Comparison of ENCODE assay signal across 25 cellular contexts in genomic region chr11:18245396-18245795, GRCh38. TPM values are rescaled to one million over a fixed set of nuclear protein-coding genes. Genes with fewer than 3 reads are reported as not detected.
DNase-seq lines count a peak whose midpoint lies in the region; ATAC-seq and TF ChIP-seq lines count a peak whose summit lies in the region.
"Had no signal": no experiment of that assay in that cellular context is flagged by ENCODE, and none has a peak within 500 bp of the region (broad histone marks: within the 10 kb centered on the region; RNA-seq: fewer than 3 reads in every experiment).

No MANE protein-coding gene starts in this region.

- H3K27ac ChIP-seq in RWPE2 (ENCODE audit: poor library complexity, severe bottlenecking) (no peak overlapping the region), foreskin keratinocyte (no peak overlapping the region), colonic mucosa (no peak overlapping the region)

- H3K9me3 Mint-ChIP-seq in activated naive CD8-positive, alpha-beta T cell treated with anti-CD3 and anti-CD28 coated beads, Interleukin-2, amount 10 ng/mL, durations not matched to agents 7 days and 5 days: no peaks in the 10 kb centered on the region
- H3K9me3 Mint-ChIP-seq in activated naive CD8-positive, alpha-beta T cell treated with anti-CD3 and anti-CD28 coated beads for 36 hours: peaks cover 2% of the 10 kb centered on the region

- no peak for ATAC-seq in activated naive CD8-positive, alpha-beta T cell treated with anti-CD3 and anti-CD28 coated beads, Interleukin-2, amount 10 ng/mL, durations not matched to agents 7 days and 5 days (ENCODE audit: low read depth)
- ATAC-seq in RWPE2 (ENCODE audit: low read depth): 0 out of 3 replicates have a peak, but pooled peaks have one; percentile 19
- ATAC-seq in foreskin keratinocyte: peak; percentile 6
- ATAC-seq: left cardiac atrium; naive thymus-derived CD4-positive, alpha-beta T cell had no signal

- H3K9ac ChIP-seq in colonic mucosa (ENCODE audit: low read depth in 2 of 2, low read length in 2 of 2): no peak overlapping the region

- H3K4me3 ChIP-seq in RWPE2 (ENCODE audit: severe bottlenecking) (no peak overlapping the region), colonic mucosa (no peak overlapping the region)
- H3K4me3 ChIP-seq: Peyer's patch had no signal

- H3K4me1 ChIP-seq in RWPE2 (ENCODE audit: insufficient read depth, poor library complexity, severe bottlenecking) (peaks cover 3% of the 10 kb centered on the region), foreskin keratinocyte (no peaks in the 10 kb centered on the region), colonic mucosa (no peaks in the 10 kb centered on the region)
- H3K4me1 ChIP-seq: Peyer's patch had no signal

- intact Hi-C loops in colonic mucosa (cut with DNase I): no loop called here

- H3K27me3 Mint-ChIP-seq in activated naive CD8-positive, alpha-beta T cell treated with anti-CD3 and anti-CD28 coated beads, Interleukin-2, amount 10 ng/mL, durations not matched to agents 7 days and 5 days: peaks cover 11% of the 10 kb centered on the region
- H3K27me3 Mint-ChIP-seq in activated naive CD8-positive, alpha-beta T cell treated with anti-CD3 and anti-CD28 coated beads for 36 hours: no peaks in the 10 kb centered on the region

- no peak overlapping the region for H3K4me3 Mint-ChIP-seq in activated naive CD8-positive, alpha-beta T cell treated with anti-CD3 and anti-CD28 coated beads, Interleukin-2, amount 10 ng/mL, durations not matched to agents 7 days and 5 days
- no peak overlapping the region for H3K4me3 Mint-ChIP-seq in activated naive CD8-positive, alpha-beta T cell treated with anti-CD3 and anti-CD28 coated beads for 36 hours

- no peaks in the 10 kb centered on the region for H3K9me3 ChIP-seq in RWPE2 (ENCODE audit: severe bottlenecking)
- H3K9me3 ChIP-seq in colonic mucosa: no peaks in the 10 kb centered on the region
- H3K9me3 ChIP-seq: Peyer's patch had no signal

- no peak for TF ChIP-seq CTCF in RWPE2 (IDR thresholded peaks at IDR 0.05; ENCODE audit: poor library complexity, severe bottlenecking)
- TF ChIP-seq CTCF in foreskin keratinocyte (conservative IDR thresholded peaks at IDR 0.05): no peak
- no peak for TF ChIP-seq CTCF in colonic mucosa (IDR thresholded peaks at IDR 0.05)
- no peak for TF ChIP-seq CTCF in GM10266 (IDR thresholded peaks at IDR 0.05; ENCODE audit: control insufficient read depth, insufficient read depth, low read depth, missing control alignments)

- no peak for DNase-seq in activated naive CD8-positive, alpha-beta T cell treated with anti-CD3 and anti-CD28 coated beads, Interleukin-2, amount 10 ng/mL, durations not matched to agents 7 days and 5 days
- DNase-seq in activated naive CD8-positive, alpha-beta T cell treated with anti-CD3 and anti-CD28 coated beads for 36 hours: no peak
- DNase-seq in RWPE2 (ENCODE audit: low spot score) (no peak), foreskin keratinocyte (peak in 1 of 2 donors; percentile 12), stromal cell of bone marrow (ENCODE audit: low read depth) (peak; percentile 3), colonic mucosa (no peak), NCI-H2227 (lab: John Stamatoyannopoulos, UW; ENCODE audit: unreplicated experiment) (no peak), GM10266 (ENCODE audit: extremely low spot score) (no peak)
- DNase-seq: activated CD4-positive, alpha-beta T cell treated with anti-CD3 and anti-CD28 coated beads, Interleukin-2, amount 50 U/mL, for 1 hour; activated naive CD4-positive, alpha-beta T cell treated with Interleukin-2 at 50 U/mL for 16 hours; Calu3; caudate nucleus; left cardiac atrium; naive thymus-derived CD4-positive, alpha-beta T cell; NCI-H1694 treated with DMSO at 0.1 percent for 48 hours; NCI-H2171 treated with DMSO at 0.1 percent for 48 hours; NCI-H526 treated with DMSO at 0.1 percent for 48 hours; Peyer's patch had no signal

- peak overlapping the region; percentile 22 for H3K27ac Mint-ChIP-seq in activated naive CD8-positive, alpha-beta T cell treated with anti-CD3 and anti-CD28 coated beads, Interleukin-2, amount 10 ng/mL, durations not matched to agents 7 days and 5 days
- H3K27ac Mint-ChIP-seq in activated naive CD8-positive, alpha-beta T cell treated with anti-CD3 and anti-CD28 coated beads for 36 hours: no peak overlapping the region

- peaks cover 14% of the 10 kb centered on the region for H3K4me1 Mint-ChIP-seq in activated naive CD8-positive, alpha-beta T cell treated with anti-CD3 and anti-CD28 coated beads, Interleukin-2, amount 10 ng/mL, durations not matched to agents 7 days and 5 days
- H3K4me1 Mint-ChIP-seq in activated naive CD8-positive, alpha-beta T cell treated with anti-CD3 and anti-CD28 coated beads for 36 hours: peaks cover 7% of the 10 kb centered on the region

- no peaks in the 10 kb centered on the region for H3K36me3 Mint-ChIP-seq in activated naive CD8-positive, alpha-beta T cell treated with anti-CD3 and anti-CD28 coated beads, Interleukin-2, amount 10 ng/mL, durations not matched to agents 7 days and 5 days
- no peaks in the 10 kb centered on the region for H3K36me3 Mint-ChIP-seq in activated naive CD8-positive, alpha-beta T cell treated with anti-CD3 and anti-CD28 coated beads for 36 hours
- H3K36me3 Mint-ChIP-seq: naive thymus-derived CD4-positive, alpha-beta T cell had no signal

- POLR2A ChIA-PET in activated naive CD8-positive, alpha-beta T cell treated with anti-CD3 and anti-CD28 coated beads, Interleukin-2, amount 10 ng/mL, durations not matched to agents 7 days and 5 days (lab: Charles Lee): no interaction called here

- no peaks in the 10 kb centered on the region for H3K27me3 ChIP-seq in RWPE2 (ENCODE audit: insufficient read depth, poor library complexity, severe bottlenecking)
- no peaks in the 10 kb centered on the region for H3K27me3 ChIP-seq in foreskin keratinocyte
- no peaks in the 10 kb centered on the region for H3K27me3 ChIP-seq in colonic mucosa
- H3K27me3 ChIP-seq: Peyer's patch had no signal

- no peaks in the 10 kb centered on the region for H3K36me3 ChIP-seq in RWPE2 (ENCODE audit: low read depth)
- no peaks in the 10 kb centered on the region for H3K36me3 ChIP-seq in colonic mucosa
- H3K36me3 ChIP-seq: Peyer's patch had no signal

RNA-seq across cellular contexts. Expression of gene SAA2, which starts 3.1 kb away (rescaled TPM):
- total RNA-seq in activated naive CD8-positive, alpha-beta T cell treated with anti-CD3 and anti-CD28 coated beads, Interleukin-2, amount 10 ng/mL, durations not matched to agents 7 days and 5 days: not detected
- not detected for total RNA-seq in activated naive CD8-positive, alpha-beta T cell treated with anti-CD3 and anti-CD28 coated beads for 36 hours
- total RNA-seq in foreskin keratinocyte: not detected in 2 replicates
- polyA plus RNA-seq in foreskin keratinocyte: 0.26 and 0.72 TPM in 2 replicates
- total RNA-seq in colonic mucosa: 10 to 100 TPM in 1 of 2 donors, 1 to 10 TPM in 1; 4.2 to 14.2 TPM
- total RNA-seq: dermis microvascular lymphatic vessel endothelial cell; naive thymus-derived CD4-positive, alpha-beta T cell; osteocyte; SK-MEL-5; T-helper 2 cell treated with Interferon-gamma antibody and Interleukin-4, amounts not matched to agents 100 ng/mL and 5 ng/mL, for 36 hours; temporal lobe had no signal
- polyA plus RNA-seq: naive thymus-derived CD4-positive, alpha-beta T cell had no signal

RNA-seq across cellular contexts. Expression of gene SAA4, which starts 8.8 kb away (rescaled TPM):
- total RNA-seq in activated naive CD8-positive, alpha-beta T cell treated with anti-CD3 and anti-CD28 coated beads, Interleukin-2, amount 10 ng/mL, durations not matched to agents 7 days and 5 days: not detected
- not detected for total RNA-seq in activated naive CD8-positive, alpha-beta T cell treated with anti-CD3 and anti-CD28 coated beads for 36 hours
- not detected in 2 replicates for total RNA-seq in foreskin keratinocyte
- not detected in 2 replicates for polyA plus RNA-seq in foreskin keratinocyte
- under 1 TPM in 1 of 2 donors, not detected in 1; 0.86 TPM for total RNA-seq in colonic mucosa
- total RNA-seq: A673; dermis microvascular lymphatic vessel endothelial cell; osteocyte; Peyer's patch; SK-MEL-5; T-helper 2 cell treated with Interferon-gamma antibody and Interleukin-4, amounts not matched to agents 100 ng/mL and 5 ng/mL, for 36 hours; temporal lobe had no signal
- polyA plus RNA-seq: BJ; naive thymus-derived CD4-positive, alpha-beta T cell had no signal

RNA-seq across cellular contexts. Expression of gene SAA1, which starts 20.7 kb away (rescaled TPM):
- total RNA-seq in activated naive CD8-positive, alpha-beta T cell treated with anti-CD3 and anti-CD28 coated beads, Interleukin-2, amount 10 ng/mL, durations not matched to agents 7 days and 5 days: not detected
- not detected for total RNA-seq in activated naive CD8-positive, alpha-beta T cell treated with anti-CD3 and anti-CD28 coated beads for 36 hours
- total RNA-seq in foreskin keratinocyte: 1.6 and 14.6 TPM in 2 replicates
- 10.3 and 39.1 TPM in 2 replicates for polyA plus RNA-seq in foreskin keratinocyte
- total RNA-seq in colonic mucosa: 10 to 100 TPM in 1 of 2 donors, 1 to 10 TPM in 1; 3.7 to 16.8 TPM
- total RNA-seq: A673; dermis microvascular lymphatic vessel endothelial cell; naive thymus-derived CD4-positive, alpha-beta T cell; osteocyte; T-helper 2 cell treated with Interferon-gamma antibody and Interleukin-4, amounts not matched to agents 100 ng/mL and 5 ng/mL, for 36 hours; temporal lobe had no signal
- polyA plus RNA-seq: naive thymus-derived CD4-positive, alpha-beta T cell had no signal
